1 cellular context compared by ENCODE assay signal in the genomic region with DNA sequence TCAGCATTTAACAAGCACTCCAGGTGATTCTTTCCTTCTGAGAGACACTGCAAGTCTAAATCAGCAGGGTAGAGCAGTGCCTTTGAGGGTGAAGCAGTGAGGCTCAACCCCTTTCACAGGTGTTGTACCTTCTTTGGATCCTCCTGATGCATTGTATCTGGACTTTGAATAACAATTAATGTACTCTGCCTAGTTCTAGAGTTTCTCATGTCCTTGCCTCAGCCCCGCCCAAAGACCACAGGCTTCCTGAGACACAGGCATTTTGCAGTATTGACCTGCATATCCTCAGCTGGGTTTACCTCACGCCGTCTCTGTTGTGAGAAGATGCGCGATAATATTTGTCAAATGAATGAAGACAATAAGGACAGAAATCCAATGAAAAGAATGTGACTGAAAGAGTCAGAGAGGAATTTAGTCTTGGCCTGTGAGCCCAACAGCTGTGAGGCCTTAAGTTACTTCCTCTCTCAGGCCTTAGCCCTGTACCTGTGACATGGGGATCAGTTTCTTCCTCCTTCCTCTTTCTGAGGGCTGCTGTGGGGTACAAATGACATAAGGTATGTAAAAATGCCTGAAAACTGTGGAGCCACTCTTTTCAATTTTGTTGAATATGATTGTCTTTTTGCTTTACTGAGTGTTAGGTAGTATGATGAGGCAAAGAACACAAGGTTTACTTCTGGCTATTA.
TF ChIP-seq lines count a peak whose summit lies in the region.

No MANE protein-coding gene starts in this region.

TF ChIP-seq in GM23338, 12 proteins besides CTCF, POLR2A, EP300 and RAD21 (continued from another document):
- TF ChIP-seq, protein P1, sequence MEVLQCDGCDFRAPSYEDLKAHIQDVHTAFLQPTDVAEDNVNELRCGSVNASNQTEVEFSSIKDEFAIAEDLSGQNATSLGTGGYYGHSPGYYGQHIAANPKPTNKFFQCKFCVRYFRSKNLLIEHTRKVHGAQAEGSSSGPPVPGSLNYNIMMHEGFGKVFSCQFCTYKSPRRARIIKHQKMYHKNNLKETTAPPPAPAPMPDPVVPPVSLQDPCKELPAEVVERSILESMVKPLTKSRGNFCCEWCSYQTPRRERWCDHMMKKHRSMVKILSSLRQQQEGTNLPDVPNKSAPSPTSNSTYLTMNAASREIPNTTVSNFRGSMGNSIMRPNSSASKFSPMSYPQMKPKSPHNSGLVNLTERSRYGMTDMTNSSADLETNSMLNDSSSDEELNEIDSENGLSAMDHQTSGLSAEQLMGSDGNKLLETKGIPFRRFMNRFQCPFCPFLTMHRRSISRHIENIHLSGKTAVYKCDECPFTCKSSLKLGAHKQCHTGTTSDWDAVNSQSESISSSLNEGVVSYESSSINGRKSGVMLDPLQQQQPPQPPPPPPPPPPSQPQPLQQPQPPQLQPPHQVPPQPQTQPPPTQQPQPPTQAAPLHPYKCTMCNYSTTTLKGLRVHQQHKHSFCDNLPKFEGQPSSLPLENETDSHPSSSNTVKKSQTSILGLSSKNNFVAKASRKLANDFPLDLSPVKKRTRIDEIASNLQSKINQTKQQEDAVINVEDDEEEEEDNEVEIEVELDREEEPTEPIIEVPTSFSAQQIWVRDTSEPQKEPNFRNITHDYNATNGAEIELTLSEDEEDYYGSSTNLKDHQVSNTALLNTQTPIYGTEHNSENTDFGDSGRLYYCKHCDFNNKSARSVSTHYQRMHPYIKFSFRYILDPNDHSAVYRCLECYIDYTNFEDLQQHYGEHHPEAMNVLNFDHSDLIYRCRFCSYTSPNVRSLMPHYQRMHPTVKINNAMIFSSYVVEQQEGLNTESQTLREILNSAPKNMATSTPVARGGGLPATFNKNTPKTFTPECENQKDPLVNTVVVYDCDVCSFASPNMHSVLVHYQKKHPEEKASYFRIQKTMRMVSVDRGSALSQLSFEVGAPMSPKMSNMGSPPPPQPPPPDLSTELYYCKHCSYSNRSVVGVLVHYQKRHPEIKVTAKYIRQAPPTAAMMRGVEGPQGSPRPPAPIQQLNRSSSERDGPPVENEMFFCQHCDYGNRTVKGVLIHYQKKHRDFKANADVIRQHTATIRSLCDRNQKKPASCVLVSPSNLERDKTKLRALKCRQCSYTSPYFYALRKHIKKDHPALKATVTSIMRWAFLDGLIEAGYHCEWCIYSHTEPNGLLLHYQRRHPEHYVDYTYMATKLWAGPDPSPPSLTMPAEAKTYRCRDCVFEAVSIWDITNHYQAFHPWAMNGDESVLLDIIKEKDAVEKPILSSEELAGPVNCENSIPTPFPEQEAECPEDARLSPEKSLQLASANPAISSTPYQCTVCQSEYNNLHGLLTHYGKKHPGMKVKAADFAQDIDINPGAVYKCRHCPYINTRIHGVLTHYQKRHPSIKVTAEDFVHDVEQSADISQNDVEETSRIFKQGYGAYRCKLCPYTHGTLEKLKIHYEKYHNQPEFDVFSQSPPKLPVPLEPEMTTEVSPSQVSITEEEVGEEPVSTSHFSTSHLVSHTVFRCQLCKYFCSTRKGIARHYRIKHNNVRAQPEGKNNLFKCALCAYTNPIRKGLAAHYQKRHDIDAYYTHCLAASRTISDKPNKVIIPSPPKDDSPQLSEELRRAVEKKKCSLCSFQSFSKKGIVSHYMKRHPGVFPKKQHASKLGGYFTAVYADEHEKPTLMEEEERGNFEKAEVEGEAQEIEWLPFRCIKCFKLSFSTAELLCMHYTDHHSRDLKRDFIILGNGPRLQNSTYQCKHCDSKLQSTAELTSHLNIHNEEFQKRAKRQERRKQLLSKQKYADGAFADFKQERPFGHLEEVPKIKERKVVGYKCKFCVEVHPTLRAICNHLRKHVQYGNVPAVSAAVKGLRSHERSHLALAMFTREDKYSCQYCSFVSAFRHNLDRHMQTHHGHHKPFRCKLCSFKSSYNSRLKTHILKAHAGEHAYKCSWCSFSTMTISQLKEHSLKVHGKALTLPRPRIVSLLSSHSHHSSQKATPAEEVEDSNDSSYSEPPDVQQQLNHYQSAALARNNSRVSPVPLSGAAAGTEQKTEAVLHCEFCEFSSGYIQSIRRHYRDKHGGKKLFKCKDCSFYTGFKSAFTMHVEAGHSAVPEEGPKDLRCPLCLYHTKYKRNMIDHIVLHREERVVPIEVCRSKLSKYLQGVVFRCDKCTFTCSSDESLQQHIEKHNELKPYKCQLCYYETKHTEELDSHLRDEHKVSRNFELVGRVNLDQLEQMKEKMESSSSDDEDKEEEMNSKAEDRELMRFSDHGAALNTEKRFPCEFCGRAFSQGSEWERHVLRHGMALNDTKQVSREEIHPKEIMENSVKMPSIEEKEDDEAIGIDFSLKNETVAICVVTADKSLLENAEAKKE (CRISPR knock-in tag; IDR thresholded peaks at IDR 0.05): no peak
TF ChIP-seq in GM23338: peak in this region for 0.
